ENCODE assay signal across 1 cellular context in genomic region chr9:127397722-127398647, GRCh38.
A peak's percentile ranks its signal among the peaks of the same experiment; 100 is the strongest.
TF ChIP-seq lines count a peak whose summit lies in the region.

No MANE protein-coding gene starts in this region.

TF ChIP-seq in HEK293, 187 proteins besides CTCF, POLR2A, EP300 and RAD21 (continued from another document):
- TF ChIP-seq ZNF148 (tag by site-specific recombination; IDR thresholded peaks at IDR 0.05; ENCODE audit: borderline replicate concordance): no peak
- TF ChIP-seq ZNF18 (tag by site-specific recombination; IDR thresholded peaks at IDR 0.05): no peak
- no peak for TF ChIP-seq ZNF19 (tag by site-specific recombination; IDR thresholded peaks at IDR 0.05; ENCODE audit: low read depth)
- TF ChIP-seq ZNF830 (tag by site-specific recombination; IDR thresholded peaks at IDR 0.05; ENCODE audit: low read depth): no peak
- no peak for TF ChIP-seq ZNF571 (tag by site-specific recombination; IDR thresholded peaks at IDR 0.05)
- no peak for TF ChIP-seq ZBTB49 (tag by site-specific recombination; IDR thresholded peaks at IDR 0.05; ENCODE audit: low read depth)
- no peak for TF ChIP-seq PRDM1 (tag by site-specific recombination; IDR thresholded peaks at IDR 0.05)
- TF ChIP-seq ZNF48 (tag by site-specific recombination; IDR thresholded peaks at IDR 0.05): no peak
- peak; percentile 85 for TF ChIP-seq ZBTB8A (tag by site-specific recombination; IDR thresholded peaks at IDR 0.05)
- no peak for TF ChIP-seq ZNF473 (tag by site-specific recombination; IDR thresholded peaks at IDR 0.05)
- no peak for TF ChIP-seq ZBTB11 (tag by site-specific recombination; conservative IDR thresholded peaks at IDR 0.05; ENCODE audit: low read depth)
TF ChIP-seq in HEK293: peak in this region for 20.
